In genomic region chr10:81303656-81304055, GRCh38 we compare ENCODE assay signal across 23 cellular contexts.
"Had no signal": no experiment of that assay in that cellular context is flagged by ENCODE, and none has a peak within 500 bp of the region (broad histone marks: within the 10 kb centered on the region; RNA-seq: fewer than 3 reads in every experiment).

No MANE protein-coding gene starts in this region.

- H3K27ac Mint-ChIP-seq: naive thymus-derived CD4-positive, alpha-beta T cell; natural killer cell treated with Interleukin-12 subunit alpha and Interleukin-12 subunit beta and Interleukin-15 and Interleukin-18, amount 100 ng/mL, for 72 hours; progenitor cell of endocrine pancreas; stimulated activated memory B cell treated with anti-CD40 and anti-IgM and Interleukin-4, amounts not matched to agents 10 μg/mL and 1 μg/mL and 100 μg/mL, for 72 hours; type B pancreatic cell had no signal

- H3K4me3 Mint-ChIP-seq: naive thymus-derived CD4-positive, alpha-beta T cell; natural killer cell treated with Interleukin-12 subunit alpha and Interleukin-12 subunit beta and Interleukin-15 and Interleukin-18, amount 100 ng/mL, for 72 hours; stimulated activated memory B cell treated with anti-CD40 and anti-IgM and Interleukin-4, amounts not matched to agents 10 μg/mL and 1 μg/mL and 100 μg/mL, for 72 hours; stimulated activated naive CD8-positive, alpha-beta T cell treated with anti-CD3 and anti-CD28 coated beads, Interleukin-15, amount 100 ng/mL, for 72 hours; type B pancreatic cell had no signal

- H3K9me3 ChIP-seq: ovary, right atrium auricular region, right lobe of liver, uterus had no signal

- H3K27me3 ChIP-seq: ovary, right atrium auricular region, right lobe of liver, tibial nerve, uterus had no signal

- H3K4me2 ChIP-seq: smooth muscle cell had no signal

- H3K4me1 Mint-ChIP-seq: naive thymus-derived CD4-positive, alpha-beta T cell; stimulated activated memory B cell treated with anti-CD40 and anti-IgM and Interleukin-4, amounts not matched to agents 10 μg/mL and 1 μg/mL and 100 μg/mL, for 72 hours; stimulated activated naive CD8-positive, alpha-beta T cell treated with anti-CD3 and anti-CD28 coated beads, Interleukin-15, amount 100 ng/mL, for 72 hours had no signal

- H3K27ac ChIP-seq: lower lobe of right lung, ovary, right atrium auricular region, right lobe of liver, tibial nerve, uterus had no signal

- H3K36me3 ChIP-seq: lower lobe of right lung, ovary, right atrium auricular region, right lobe of liver, tibial nerve, uterus had no signal

- H3K36me3 Mint-ChIP-seq: naive thymus-derived CD4-positive, alpha-beta T cell; stimulated activated memory B cell treated with anti-CD40 and anti-IgM and Interleukin-4, amounts not matched to agents 10 μg/mL and 1 μg/mL and 100 μg/mL, for 72 hours; type B pancreatic cell had no signal

- H3K27me3 Mint-ChIP-seq: natural killer cell treated with Interleukin-12 subunit alpha and Interleukin-12 subunit beta and Interleukin-15 and Interleukin-18, amount 100 ng/mL, for 72 hours; progenitor cell of endocrine pancreas; stimulated activated memory B cell treated with anti-CD40 and anti-IgM and Interleukin-4, amounts not matched to agents 10 μg/mL and 1 μg/mL and 100 μg/mL, for 72 hours; stimulated activated naive CD8-positive, alpha-beta T cell treated with anti-CD3 and anti-CD28 coated beads, Interleukin-15, amount 100 ng/mL, for 72 hours; type B pancreatic cell had no signal

- H3K4me3 ChIP-seq: lower lobe of right lung, mucosa of descending colon, ovary, right atrium auricular region, right lobe of liver, smooth muscle cell, tibial nerve, uterus had no signal

- H3K4me1 ChIP-seq: lower lobe of right lung, right atrium auricular region, right lobe of liver, tibial nerve, uterus had no signal

- DNase-seq: kidney glomerular epithelial cell; left cardiac atrium; lower lobe of right lung; midbrain; mucosa of descending colon; naive thymus-derived CD4-positive, alpha-beta T cell; ovary; right lobe of liver; stimulated activated CD4-positive, alpha-beta T cell treated with anti-CD3 and anti-CD28 coated beads, Interleukin-1b, Interleukin-23, amount 100 ng/mL, for 48 hours; stimulated activated CD4-positive, alpha-beta T cell treated with anti-CD3 and anti-CD28 coated beads, Interleukin-2, amount 100 ng/mL, for 48 hours; stimulated activated CD4-positive, alpha-beta T cell treated with anti-CD3 and anti-CD28 coated beads, Interleukin-4, amount 100 ng/mL, for 4 hours; stimulated activated CD8-positive, alpha-beta memory T cell treated with anti-CD3 and anti-CD28 coated beads, Interleukin-4, amount 100 ng/mL, for 48 hours; stimulated activated naive CD4-positive, alpha-beta T cell treated with Interleukin-2 at 50 U/mL for 16 hours; stimulated activated naive CD8-positive, alpha-beta T cell treated with anti-CD3 and anti-CD28 coated beads, Interleukin-15, amount 100 ng/mL, for 72 hours; substantia nigra; uterus had no signal
